Comparison of ENCODE assay signal across 17 cellular contexts in the genomic region with DNA sequence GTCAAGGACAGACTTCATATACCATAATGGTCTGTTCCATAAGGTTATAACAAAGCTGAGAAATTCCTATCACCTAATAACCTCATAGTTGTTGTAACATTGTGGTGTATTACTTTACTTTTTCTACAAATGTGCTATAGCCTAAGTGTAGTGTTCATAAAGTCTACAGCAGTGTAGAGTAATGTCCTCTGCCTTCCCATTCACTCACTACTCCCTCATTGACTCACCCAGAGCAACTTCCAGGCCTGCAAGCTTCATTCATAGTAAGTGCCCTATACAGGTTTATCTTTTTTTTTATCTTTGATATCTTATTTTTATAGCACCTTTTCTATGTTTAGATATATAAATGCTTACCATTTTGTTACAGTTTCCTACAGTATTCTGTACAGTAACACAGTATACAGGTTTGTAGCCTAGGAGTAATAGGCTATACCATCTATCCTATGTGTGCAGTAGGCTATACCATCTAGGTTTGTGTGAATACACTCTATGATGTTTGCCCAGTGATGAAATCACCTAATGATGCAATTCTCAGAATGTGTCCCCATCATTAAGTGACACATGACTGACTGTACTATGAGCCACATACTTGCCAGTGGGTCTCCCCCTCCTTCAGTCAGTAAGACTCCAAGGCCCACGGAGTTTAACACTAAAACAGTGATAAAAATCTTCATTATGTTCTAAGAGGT.
DNase-seq lines count a peak whose midpoint lies in the region; ATAC-seq and TF ChIP-seq lines count a peak whose summit lies in the region.
"Had no signal": no experiment of that assay in that cellular context is flagged by ENCODE, and none has a peak within 500 bp of the region (broad histone marks: within the 10 kb centered on the region; RNA-seq: fewer than 3 reads in every experiment).

No MANE protein-coding gene starts in this region.

- intact Hi-C loops in IMR-90 (cut with micrococcal nuclease): no loop called here

- no peak overlapping the region for H4K91ac ChIP-seq in IMR-90 (ENCODE audit: insufficient read depth, low read depth, low read length)

- H3K27me3 ChIP-seq in IMR-90 (ENCODE audit: control insufficient read depth, insufficient read depth, low read length): no peaks in the 10 kb centered on the region
- no peaks in the 10 kb centered on the region for H3K27me3 ChIP-seq in mesendoderm (ENCODE audit: insufficient read depth, low read length, poor library complexity)
- H3K27me3 ChIP-seq: uterus had no signal

- no peak overlapping the region for H2AK5ac ChIP-seq in IMR-90 (ENCODE audit: low read depth, low read length)
- no peak overlapping the region for H2AK5ac ChIP-seq in mesendoderm (ENCODE audit: low read length)

- H3K9ac ChIP-seq in IMR-90 (ENCODE audit: low read depth, low read length) (no peak overlapping the region), mesendoderm (ENCODE audit: low read length) (no peak overlapping the region)

- H3K4me1 Mint-ChIP-seq in activated T-cell treated with anti-CD3 and anti-CD28 coated beads, Interleukin-2, amount 50 U/mL, for 4 hours (ENCODE audit: low read depth): peaks cover 2% of the 10 kb centered on the region
- H3K4me1 Mint-ChIP-seq: central memory CD8-positive, alpha-beta T cell had no signal

- H2BK120ac ChIP-seq in IMR-90 (ENCODE audit: low read depth, low read length) (no peak overlapping the region), mesendoderm (ENCODE audit: low read depth, low read length) (no peak overlapping the region)

- H3K9me3 Mint-ChIP-seq in activated T-cell treated with anti-CD3 and anti-CD28 coated beads, Interleukin-2, amount 50 U/mL, for 4 hours: no peaks in the 10 kb centered on the region
- H3K9me3 Mint-ChIP-seq: central memory CD8-positive, alpha-beta T cell; nephron progenitor cell had no signal

- CTCF ChIA-PET in IMR-90 (lab: Yijun Ruan, JAX): no interaction called here

- no peaks in the 10 kb centered on the region for H3K36me3 ChIP-seq in IMR-90 (ENCODE audit: control insufficient read depth, insufficient read depth, low read length)
- H3K36me3 ChIP-seq in mesendoderm (ENCODE audit: control insufficient read depth, insufficient read depth, low read length): no peaks in the 10 kb centered on the region
- H3K36me3 ChIP-seq: uterus, WERI-Rb-1 had no signal

- no peak overlapping the region for H3K4me3 Mint-ChIP-seq in activated T-cell treated with anti-CD3 and anti-CD28 coated beads, Interleukin-2, amount 50 U/mL, for 4 hours
- H3K4me3 Mint-ChIP-seq: central memory CD8-positive, alpha-beta T cell; HFFc6; nephron progenitor cell had no signal

- H3K23ac ChIP-seq in IMR-90 (ENCODE audit: low read depth, low read length): no peak overlapping the region
- no peak overlapping the region for H3K23ac ChIP-seq in mesendoderm (ENCODE audit: low read length)

- H2BK5ac ChIP-seq in IMR-90 (ENCODE audit: low read depth, low read length, poor library complexity, severe bottlenecking) (no peak overlapping the region), mesendoderm (ENCODE audit: low read length) (no peak overlapping the region)

- no peak for TF ChIP-seq CTCF in IMR-90 (conservative IDR thresholded peaks at IDR 0.05; ENCODE audit: low read depth, low read length)

- H3K27ac ChIP-seq in IMR-90 (ENCODE audit: insufficient read depth, low read length) (no peak overlapping the region), mesendoderm (ENCODE audit: low read depth, low read length) (no peak overlapping the region)
- H3K27ac ChIP-seq: uterus, WERI-Rb-1 had no signal

- H3K79me1 ChIP-seq in IMR-90 (ENCODE audit: low read depth in 1 of 2, low read length in 2 of 2) (no peaks in the 10 kb centered on the region), mesendoderm (ENCODE audit: low read length) (no peaks in the 10 kb centered on the region)

- no peaks in the 10 kb centered on the region for H3K4me1 ChIP-seq in IMR-90 (ENCODE audit: control insufficient read depth, insufficient read depth, low read length)
- H3K4me1 ChIP-seq in mesendoderm (ENCODE audit: control insufficient read depth, low read depth, low read length): no peaks in the 10 kb centered on the region
- H3K4me1 ChIP-seq: uterus had no signal

- H3K14ac ChIP-seq in IMR-90 (replicated peaks; ENCODE audit: low read depth, low read length): no peak overlapping the region

- H3K4ac ChIP-seq in IMR-90 (ENCODE audit: low read depth, low read length) (no peak overlapping the region), mesendoderm (ENCODE audit: low read depth, low read length) (no peak overlapping the region)

- DNase-seq in activated T-cell treated with anti-CD3 and anti-CD28 coated beads, Interleukin-2, amount 50 U/mL, for 4 hours: no peak
- DNase-seq in activated T-cell treated with anti-CD3 and anti-CD28 coated beads for 4 hours (no peak), IMR-90 (no peak), renal cortical epithelial cell (ENCODE audit: low read depth) (peak; percentile 19), mesendoderm (no peak), foreskin melanocyte (no peak)
- peak; percentile 18 to 24 for DNase-seq in activated T-cell treated with anti-CD3 and anti-CD28 coated beads, Interleukin-2, amount 50 U/mL, for 48 hours
- DNase-seq: effector CD4-positive, alpha-beta T cell; HFFc6; hippocampal formation; NCI-H1694; NCI-H226; nephron progenitor cell; uterus; WERI-Rb-1 had no signal

- dilution Hi-C loops in IMR-90 (cut with HindIII; ENCODE audit: low sequenced_read_pairs, unreplicated experiment): no loop called here

- no peaks in the 10 kb centered on the region for H4K20me1 ChIP-seq in IMR-90 (ENCODE audit: insufficient read depth, low read length)

- no peak for TF ChIP-seq POLR2A in IMR-90 (IDR thresholded peaks at IDR 0.05; ENCODE audit: low read depth, low read length)

- no TSS peak for BruUV-seq in IMR-90 (replicated peaks; lab: Mats Ljungman, UMichigan)

- ATAC-seq in activated T-cell treated with anti-CD3 and anti-CD28 coated beads, Interleukin-2, amount 50 U/mL, for 4 hours: peak; percentile 77 to 83
- ATAC-seq in IMR-90 (ENCODE audit: low read depth): no peak
- ATAC-seq in GM21423 (IDR thresholded peaks at IDR 0.05; ENCODE audit: unreplicated experiment): no peak

- no peaks in the 10 kb centered on the region for H3K79me2 ChIP-seq in mesendoderm (ENCODE audit: control insufficient read depth, insufficient read depth, low read length)

- H2AFZ ChIP-seq in IMR-90 (replicated peaks; ENCODE audit: low read length, poor library complexity): no peak overlapping the region

- no peak overlapping the region for H2BK15ac ChIP-seq in IMR-90 (ENCODE audit: low read depth, low read length)
- H2BK15ac ChIP-seq in mesendoderm (replicated peaks; ENCODE audit: low read depth): no peak overlapping the region

- WGBS in IMR-90 (ENCODE audit: extremely low coverage in 2 of 2, insufficient read length in 1 of 2), 2 experiments: no CpG with 5 or more reads among the region's 1 CpG
- no CpG with 5 or more reads among the region's 1 CpG for WGBS in mesendoderm (ENCODE audit: extremely low coverage, insufficient coverage, low lambda C conversion rate)

- H3K27me3 Mint-ChIP-seq in activated T-cell treated with anti-CD3 and anti-CD28 coated beads, Interleukin-2, amount 50 U/mL, for 4 hours (ENCODE audit: low read depth): no peaks in the 10 kb centered on the region
- H3K27me3 Mint-ChIP-seq: central memory CD8-positive, alpha-beta T cell had no signal

- H3K4me3 ChIP-seq in IMR-90 (ENCODE audit: insufficient read depth, low read depth, low read length) (no peak overlapping the region), mesendoderm (ENCODE audit: low read length) (no peak overlapping the region)
- H3K4me3 ChIP-seq: uterus had no signal

- H3K4me2 ChIP-seq in IMR-90 (ENCODE audit: low read depth, low read length): no peak overlapping the region
- H3K4me2 ChIP-seq in mesendoderm (ENCODE audit: low read length): no peak overlapping the region

- POLR2A ChIA-PET in IMR-90 (lab: Charles Lee; ENCODE audit: unreplicated experiment): no interaction called here

- in situ Hi-C loops in IMR-90 (cut with MboI; ENCODE audit: low sequenced_read_pairs): no loop called here

- H4K5ac ChIP-seq in IMR-90 (ENCODE audit: low read depth, low read length) (no peak overlapping the region), mesendoderm (ENCODE audit: low read length) (no peak overlapping the region)

- H4K8ac ChIP-seq in IMR-90 (ENCODE audit: low read depth in 2 of 2, low read length in 2 of 2) (no peak overlapping the region), mesendoderm (ENCODE audit: low read depth, low read length) (no peak overlapping the region)

- no peak overlapping the region for H3K56ac ChIP-seq in IMR-90 (ENCODE audit: extremely low read depth, insufficient read depth, low read length)
- no peak overlapping the region for H3K56ac ChIP-seq in mesendoderm (ENCODE audit: low read length)

- H3K9me1 ChIP-seq in IMR-90 (ENCODE audit: insufficient read depth, low read length): no peaks in the 10 kb centered on the region

- H3K36me3 Mint-ChIP-seq in activated T-cell treated with anti-CD3 and anti-CD28 coated beads, Interleukin-2, amount 50 U/mL, for 4 hours (ENCODE audit: insufficient read depth): no peaks in the 10 kb centered on the region

- H2AK9ac ChIP-seq in IMR-90 (replicated peaks; ENCODE audit: low read depth, low read length, poor library complexity): no peak overlapping the region

- TF ChIP-seq RAD21 in IMR-90 (IDR thresholded peaks at IDR 0.05; ENCODE audit: low read length): no peak

- H3K9me3 ChIP-seq in IMR-90 (ENCODE audit: control insufficient read depth, insufficient read depth, low read length): no peaks in the 10 kb centered on the region
- H3K9me3 ChIP-seq: uterus had no signal

- no peak overlapping the region for H2BK20ac ChIP-seq in IMR-90 (ENCODE audit: low read depth, low read length)

- H3K18ac ChIP-seq in IMR-90 (ENCODE audit: low read depth, low read length) (no peak overlapping the region), mesendoderm (ENCODE audit: low read length) (no peak overlapping the region)

TF ChIP-seq in IMR-90, 13 proteins besides CTCF, POLR2A, EP300 and RAD21:
- no peak for TF ChIP-seq BHLHE40 (IDR thresholded peaks at IDR 0.05; ENCODE audit: low read depth, low read length)
- peak; percentile 44 for TF ChIP-seq CEBPB (IDR thresholded peaks at IDR 0.05; ENCODE audit: low read depth, low read length)

Comparison
In these comparisons a context has a peak if more than half of its experiments do, and no peak if none do; other contexts are left out.
1. DNase-seq: peak in activated T-cell treated with anti-CD3 and anti-CD28 coated beads, Interleukin-2, amount 50 U/mL, for 48 hours (2 of 2) and renal cortical epithelial cell (single experiment); none in activated T-cell treated with anti-CD3 and anti-CD28 coated beads, Interleukin-2, amount 50 U/mL, for 4 hours (single experiment), activated T-cell treated with anti-CD3 and anti-CD28 coated beads for 4 hours (single experiment), IMR-90 (single experiment), mesendoderm (single experiment) and foreskin melanocyte (single experiment).
2. ATAC-seq: peak in activated T-cell treated with anti-CD3 and anti-CD28 coated beads, Interleukin-2, amount 50 U/mL, for 4 hours (2 of 2); none in IMR-90 (single experiment) and GM21423 (single experiment).